8 cellular contexts compared by ENCODE assay signal in genomic region chr4:153205028-153205648, GRCh38. TPM values are rescaled to one million over a fixed set of nuclear protein-coding genes. Genes with fewer than 3 reads are reported as not detected.
DNase-seq lines count a peak whose midpoint lies in the region; ATAC-seq, FAIRE-seq and TF ChIP-seq lines count a peak whose summit lies in the region.

No MANE protein-coding gene starts in this region.

- peaks cover 2% of the 10 kb centered on the region for H3K9me3 Mint-ChIP-seq in astrocyte (ENCODE audit: unreplicated experiment)

- H3K4me3 ChIP-seq in astrocyte (ENCODE audit: insufficient read depth, low read depth, low read length): peak overlapping the region; percentile 24
- peak overlapping the region; percentile 42 for H3K4me3 ChIP-seq in mucosa of stomach (ENCODE audit: low read length)

- peak overlapping the region; percentile 80 for H3K4me3 Mint-ChIP-seq in astrocyte (ENCODE audit: unreplicated experiment)

- H3K9ac ChIP-seq in astrocyte (ENCODE audit: low read length) (peak overlapping the region; percentile 42), mucosa of stomach (ENCODE audit: low read length) (peak overlapping the region; percentile 61)

- H3K79me2 ChIP-seq in astrocyte (ENCODE audit: insufficient read depth, low read length): no peaks in the 10 kb centered on the region

- no peak for FAIRE-seq in astrocyte (lab: Jason Lieb, UNC)

- ATAC-seq in GM18907 (IDR thresholded peaks at IDR 0.05; ENCODE audit: unreplicated experiment): peak; percentile 76
- no peak for ATAC-seq in HG02852 (IDR thresholded peaks at IDR 0.05; ENCODE audit: unreplicated experiment)
- ATAC-seq in SK-N-SH treated with all-trans-retinoic acid at 6 μM for 48 hours: no peak

- H3K4me2 ChIP-seq in astrocyte (ENCODE audit: low read length): peak overlapping the region; percentile 79

- H3K27ac ChIP-seq in astrocyte (ENCODE audit: low read depth, low read length): no peak overlapping the region

- H3K27me3 Mint-ChIP-seq in astrocyte (ENCODE audit: low read depth, unreplicated experiment): peaks cover 3% of the 10 kb centered on the region

- H3K27ac Mint-ChIP-seq in astrocyte (ENCODE audit: unreplicated experiment): no peak overlapping the region

- DNase-seq in NCI-H526 (lab: John Stamatoyannopoulos, UW) (peak; percentile 96 to 98), astrocyte (ENCODE audit: low read depth) (no peak), COLO668 (lab: John Stamatoyannopoulos, UW; ENCODE audit: unreplicated experiment) (no peak), NOMO-1 treated with DMSO at 0.1 percent for 48 hours (lab: John Stamatoyannopoulos, UW; ENCODE audit: unreplicated experiment) (no peak)

- no peaks in the 10 kb centered on the region for H3K9me3 ChIP-seq in astrocyte (ENCODE audit: insufficient read depth, low read depth, low read length)
- H3K9me3 ChIP-seq in mucosa of stomach (ENCODE audit: control insufficient read depth, low read length): no peaks in the 10 kb centered on the region

- no peak overlapping the region for H2AFZ ChIP-seq in astrocyte (ENCODE audit: low read depth, low read length)

- H3K27me3 ChIP-seq in astrocyte (ENCODE audit: insufficient read depth, low read length) (no peaks in the 10 kb centered on the region), mucosa of stomach (ENCODE audit: control insufficient read depth, insufficient read depth, low read length) (no peaks in the 10 kb centered on the region)

- peaks cover 4% of the 10 kb centered on the region for H4K20me1 ChIP-seq in astrocyte (ENCODE audit: insufficient read depth, low read length)

- H3K36me3 ChIP-seq in astrocyte (ENCODE audit: insufficient read depth, low read length) (no peaks in the 10 kb centered on the region), mucosa of stomach (ENCODE audit: control insufficient read depth, insufficient read depth, low read length) (no peaks in the 10 kb centered on the region)

- H3K4me1 ChIP-seq in astrocyte (ENCODE audit: insufficient read depth, low read length) (peaks cover 21% of the 10 kb centered on the region), mucosa of stomach (ENCODE audit: control insufficient read depth, insufficient read depth, low read length) (peaks cover 39% of the 10 kb centered on the region)

- no peaks in the 10 kb centered on the region for H3K36me3 Mint-ChIP-seq in astrocyte (ENCODE audit: low read depth, unreplicated experiment)

- no peak for TF ChIP-seq CTCF in astrocyte (IDR thresholded peaks at IDR 0.05; ENCODE audit: insufficient read depth, low read depth, low read length)

- H3K4me1 Mint-ChIP-seq in astrocyte (ENCODE audit: low read depth, unreplicated experiment): peaks cover 16% of the 10 kb centered on the region

TF ChIP-seq in SK-N-SH treated with all-trans-retinoic acid at 6 μM for 48 hours, 23 proteins besides CTCF, POLR2A, EP300 and RAD21:
- TF ChIP-seq ZFP30 (CRISPR knock-in tag; IDR thresholded peaks at IDR 0.05): no peak
- TF ChIP-seq ZFP3 (CRISPR knock-in tag; IDR thresholded peaks at IDR 0.05): no peak
- TF ChIP-seq GLIS3 (CRISPR knock-in tag; IDR thresholded peaks at IDR 0.05): no peak
- TF ChIP-seq RARB (CRISPR knock-in tag; IDR thresholded peaks at IDR 0.05): no peak
- no peak for TF ChIP-seq ESRRG (CRISPR knock-in tag; IDR thresholded peaks at IDR 0.05)
- no peak for TF ChIP-seq BACH2 (CRISPR knock-in tag; IDR thresholded peaks at IDR 0.05; ENCODE audit: borderline replicate concordance)
- TF ChIP-seq TCF4 (CRISPR knock-in tag; IDR thresholded peaks at IDR 0.05; ENCODE audit: borderline replicate concordance): no peak
- TF ChIP-seq ZNF70 (CRISPR knock-in tag; IDR thresholded peaks at IDR 0.05): no peak
- no peak for TF ChIP-seq PPARA (CRISPR knock-in tag; IDR thresholded peaks at IDR 0.05; ENCODE audit: borderline replicate concordance)
- TF ChIP-seq, protein P1, sequence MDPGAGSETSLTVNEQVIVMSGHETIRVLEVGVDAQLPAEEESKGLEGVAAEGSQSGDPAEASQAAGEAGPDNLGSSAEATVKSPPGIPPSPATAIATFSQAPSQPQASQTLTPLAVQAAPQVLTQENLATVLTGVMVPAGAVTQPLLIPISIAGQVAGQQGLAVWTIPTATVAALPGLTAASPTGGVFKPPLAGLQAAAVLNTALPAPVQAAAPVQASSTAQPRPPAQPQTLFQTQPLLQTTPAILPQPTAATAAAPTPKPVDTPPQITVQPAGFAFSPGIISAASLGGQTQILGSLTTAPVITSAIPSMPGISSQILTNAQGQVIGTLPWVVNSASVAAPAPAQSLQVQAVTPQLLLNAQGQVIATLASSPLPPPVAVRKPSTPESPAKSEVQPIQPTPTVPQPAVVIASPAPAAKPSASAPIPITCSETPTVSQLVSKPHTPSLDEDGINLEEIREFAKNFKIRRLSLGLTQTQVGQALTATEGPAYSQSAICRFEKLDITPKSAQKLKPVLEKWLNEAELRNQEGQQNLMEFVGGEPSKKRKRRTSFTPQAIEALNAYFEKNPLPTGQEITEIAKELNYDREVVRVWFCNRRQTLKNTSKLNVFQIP (CRISPR knock-in tag; IDR thresholded peaks at IDR 0.05; ENCODE audit: borderline replicate concordance, low read depth): no peak
- no peak for TF ChIP-seq ZC3H10 (CRISPR knock-in tag; IDR thresholded peaks at IDR 0.05)
- no peak for TF ChIP-seq SNAI2 (CRISPR knock-in tag; IDR thresholded peaks at IDR 0.05)
- TF ChIP-seq ZNF8 (CRISPR knock-in tag; IDR thresholded peaks at IDR 0.05): no peak
- no peak for TF ChIP-seq TOX (CRISPR knock-in tag; IDR thresholded peaks at IDR 0.05; ENCODE audit: borderline replicate concordance)
- no peak for TF ChIP-seq ZNF565 (CRISPR knock-in tag; conservative IDR thresholded peaks at IDR 0.05; ENCODE audit: low read depth)
- no peak for TF ChIP-seq PATZ1 (CRISPR knock-in tag; IDR thresholded peaks at IDR 0.05; ENCODE audit: borderline replicate concordance)
- TF ChIP-seq, protein P2, sequence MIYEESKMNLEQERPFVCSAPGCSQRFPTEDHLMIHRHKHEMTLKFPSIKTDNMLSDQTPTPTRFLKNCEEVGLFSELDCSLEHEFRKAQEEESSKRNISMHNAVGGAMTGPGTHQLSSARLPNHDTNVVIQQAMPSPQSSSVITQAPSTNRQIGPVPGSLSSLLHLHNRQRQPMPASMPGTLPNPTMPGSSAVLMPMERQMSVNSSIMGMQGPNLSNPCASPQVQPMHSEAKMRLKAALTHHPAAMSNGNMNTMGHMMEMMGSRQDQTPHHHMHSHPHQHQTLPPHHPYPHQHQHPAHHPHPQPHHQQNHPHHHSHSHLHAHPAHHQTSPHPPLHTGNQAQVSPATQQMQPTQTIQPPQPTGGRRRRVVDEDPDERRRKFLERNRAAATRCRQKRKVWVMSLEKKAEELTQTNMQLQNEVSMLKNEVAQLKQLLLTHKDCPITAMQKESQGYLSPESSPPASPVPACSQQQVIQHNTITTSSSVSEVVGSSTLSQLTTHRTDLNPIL (CRISPR knock-in tag; IDR thresholded peaks at IDR 0.05; ENCODE audit: low read depth): no peak

RNA-seq across cellular contexts. Expression of gene TRIM2, which starts 0.9 kb away (rescaled TPM):
- 46.4 and 51.8 TPM in 2 replicates for total RNA-seq in astrocyte

Comparison
In these comparisons a context has a peak if more than half of its experiments do, and no peak if none do; other contexts are left out.
1. DNase-seq: peak in NCI-H526 (2 of 2); none in astrocyte (single experiment), COLO668 (single experiment) and NOMO-1 treated with DMSO at 0.1 percent for 48 hours (single experiment).